In genomic region chr17:77825621-77826020, GRCh38 we compare ENCODE assay signal across 28 cellular contexts.
"Had no signal": no experiment of that assay in that cellular context is flagged by ENCODE, and none has a peak within 500 bp of the region (broad histone marks: within the 10 kb centered on the region; RNA-seq: fewer than 3 reads in every experiment).

No MANE protein-coding gene starts in this region.

- H3K27ac Mint-ChIP-seq: activated B cell treated with CpG ODN at 0.5 μM for 24 hours; activated CD8-positive, alpha-beta T cell treated with anti-CD3 and anti-CD28 coated beads for 36 hours; activated naive CD4-positive, alpha-beta T cell treated with anti-CD3 and anti-CD28 coated beads for 36 hours; activated naive CD8-positive, alpha-beta T cell treated with anti-CD3 and anti-CD28 coated beads, Interleukin-2, amount 50 U/mL, for 24 hours; dendritic cell treated with granulocyte-macrophage colony-stimulating factor and Interleukin-4, amounts not matched to agents 40 ng/mL and 50 ng/mL, for 4 days; endodermal cell; mesothelial cell of epicardium; naive B cell; stimulated activated effector memory CD8-positive, alpha-beta T cell treated with anti-CD3 and anti-CD28 coated beads, Interleukin-12 subunit alpha, Interleukin-12 subunit beta, amount 100 ng/mL, for 72 hours; stimulated activated naive CD8-positive, alpha-beta T cell treated with anti-CD3 and anti-CD28 coated beads, Interleukin-15, Interleukin-2, amounts not matched to agents 100 ng/mL and 50 ng/mL, for 24 hours; T-helper 2 cell treated with Interferon-gamma antibody and Interleukin-4, amounts not matched to agents 5 μg/mL and 100 μg/mL, for 36 hours; type B pancreatic cell had no signal

- H3K4me1 ChIP-seq: foreskin keratinocyte had no signal

- ATAC-seq: activated CD8-positive, alpha-beta T cell treated with anti-CD3 and anti-CD28 coated beads for 36 hours; activated naive CD8-positive, alpha-beta T cell treated with anti-CD3 and anti-CD28 coated beads, Interleukin-2, amount 50 U/mL, for 24 hours; esophagus mucosa; foreskin keratinocyte; heart right ventricle; right cardiac atrium; stimulated activated effector memory CD8-positive, alpha-beta T cell treated with anti-CD3 and anti-CD28 coated beads, Interleukin-12 subunit alpha, Interleukin-12 subunit beta, amount 100 ng/mL, for 72 hours had no signal

- H3K9me3 ChIP-seq: heart right ventricle, left ventricle myocardium inferior, vagina had no signal

- H3K4me3 ChIP-seq: heart right ventricle, left ventricle myocardium inferior, vagina had no signal

- DNase-seq: activated B cell treated with CpG ODN at 0.5 μM for 24 hours; activated CD4-positive, alpha-beta T cell treated with anti-CD3 and anti-CD28 coated beads, Interleukin-2, amount 50 U/mL, for 1 hour; activated CD8-positive, alpha-beta T cell treated with anti-CD3 and anti-CD28 coated beads for 36 hours; activated naive CD4-positive, alpha-beta T cell treated with anti-CD3 and anti-CD28 coated beads for 36 hours; activated naive CD8-positive, alpha-beta T cell treated with anti-CD3 and anti-CD28 coated beads, Interleukin-2, amount 50 U/mL, for 24 hours; activated T-cell treated with anti-CD3 and anti-CD28 coated beads, Interleukin-2, amount 50 U/mL, for 48 hours; amygdala; central memory CD4-positive, alpha-beta T cell; endodermal cell; foreskin keratinocyte; heart right ventricle; kidney glomerular epithelial cell; left ventricle myocardium inferior; mammary epithelial cell; naive B cell; stimulated activated CD4-positive, alpha-beta T cell treated with anti-CD3 and anti-CD28 coated beads, Interleukin-12 subunit alpha, Interleukin-12 subunit beta, amount 100 ng/mL, for 4 hours; stimulated activated CD4-positive, alpha-beta T cell treated with anti-CD3 and anti-CD28 coated beads, Interleukin-4, amount 100 ng/mL, for 24 hours; T-helper 1 cell had no signal

- H3K9me3 Mint-ChIP-seq: activated B cell treated with CpG ODN at 0.5 μM for 24 hours; activated CD8-positive, alpha-beta T cell treated with anti-CD3 and anti-CD28 coated beads for 36 hours; activated naive CD4-positive, alpha-beta T cell treated with anti-CD3 and anti-CD28 coated beads for 36 hours; activated naive CD8-positive, alpha-beta T cell treated with anti-CD3 and anti-CD28 coated beads, Interleukin-2, amount 50 U/mL, for 24 hours; dendritic cell treated with granulocyte-macrophage colony-stimulating factor and Interleukin-4, amounts not matched to agents 40 ng/mL and 50 ng/mL, for 4 days; endodermal cell; mesothelial cell of epicardium; neural crest cell; stimulated activated effector memory CD8-positive, alpha-beta T cell treated with anti-CD3 and anti-CD28 coated beads, Interleukin-12 subunit alpha, Interleukin-12 subunit beta, amount 100 ng/mL, for 72 hours; stimulated activated naive CD8-positive, alpha-beta T cell treated with anti-CD3 and anti-CD28 coated beads, Interleukin-15, Interleukin-2, amounts not matched to agents 100 ng/mL and 50 ng/mL, for 24 hours; T-helper 2 cell treated with Interferon-gamma antibody and Interleukin-4, amounts not matched to agents 5 μg/mL and 100 μg/mL, for 36 hours; type B pancreatic cell had no signal

- H3K27me3 ChIP-seq: foreskin keratinocyte, heart right ventricle, vagina had no signal

- H3K36me3 Mint-ChIP-seq: mesothelial cell of epicardium; stimulated activated effector memory CD8-positive, alpha-beta T cell treated with anti-CD3 and anti-CD28 coated beads, Interleukin-12 subunit alpha, Interleukin-12 subunit beta, amount 100 ng/mL, for 72 hours; type B pancreatic cell had no signal

- H3K27ac ChIP-seq: foreskin keratinocyte, heart right ventricle, left ventricle myocardium inferior, vagina had no signal

- H3K4me3 Mint-ChIP-seq: activated B cell treated with CpG ODN at 0.5 μM for 24 hours; activated CD8-positive, alpha-beta T cell treated with anti-CD3 and anti-CD28 coated beads for 36 hours; activated naive CD4-positive, alpha-beta T cell treated with anti-CD3 and anti-CD28 coated beads for 36 hours; activated naive CD8-positive, alpha-beta T cell treated with anti-CD3 and anti-CD28 coated beads, Interleukin-2, amount 50 U/mL, for 24 hours; dendritic cell treated with granulocyte-macrophage colony-stimulating factor and Interleukin-4, amounts not matched to agents 40 ng/mL and 50 ng/mL, for 4 days; endodermal cell; mesothelial cell of epicardium; neural crest cell; stimulated activated effector memory CD8-positive, alpha-beta T cell treated with anti-CD3 and anti-CD28 coated beads, Interleukin-12 subunit alpha, Interleukin-12 subunit beta, amount 100 ng/mL, for 72 hours; stimulated activated naive CD8-positive, alpha-beta T cell treated with anti-CD3 and anti-CD28 coated beads, Interleukin-15, Interleukin-2, amounts not matched to agents 100 ng/mL and 50 ng/mL, for 24 hours; T-helper 2 cell treated with Interferon-gamma antibody and Interleukin-4, amounts not matched to agents 5 μg/mL and 100 μg/mL, for 36 hours; type B pancreatic cell had no signal

- H3K27me3 Mint-ChIP-seq: activated CD8-positive, alpha-beta T cell treated with anti-CD3 and anti-CD28 coated beads for 36 hours; activated naive CD8-positive, alpha-beta T cell treated with anti-CD3 and anti-CD28 coated beads, Interleukin-2, amount 50 U/mL, for 24 hours; stimulated activated naive CD8-positive, alpha-beta T cell treated with anti-CD3 and anti-CD28 coated beads, Interleukin-15, Interleukin-2, amounts not matched to agents 100 ng/mL and 50 ng/mL, for 24 hours had no signal

- H3K36me3 ChIP-seq: heart right ventricle, left ventricle myocardium inferior, vagina had no signal
